14 cellular contexts compared by ENCODE assay signal in the genomic region with DNA sequence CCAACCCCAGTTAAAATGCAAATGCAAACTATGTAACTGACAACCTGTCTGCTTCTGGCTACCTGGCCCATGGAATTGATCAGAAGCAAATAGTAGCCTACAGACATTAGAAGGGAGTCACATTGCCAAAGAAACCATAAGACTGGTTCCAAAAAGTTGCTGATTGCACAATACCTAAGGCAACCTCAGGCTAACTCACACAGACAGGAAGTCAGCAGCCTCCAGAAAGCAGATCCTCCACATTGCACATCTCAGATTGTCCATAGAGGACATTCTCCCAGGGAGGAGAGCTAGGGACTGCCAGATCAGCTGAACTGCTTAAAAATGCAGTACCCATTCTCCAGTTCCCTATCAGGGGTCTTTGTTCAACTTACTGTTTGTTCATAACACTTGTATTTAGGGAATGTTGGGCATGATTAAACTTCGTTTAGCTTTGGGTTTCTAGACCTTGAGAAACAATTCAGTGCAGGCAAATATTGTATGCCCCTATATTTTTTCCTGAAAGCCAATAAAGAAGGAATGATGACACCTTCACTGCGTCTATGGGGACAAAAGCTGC. TPM values are rescaled to one million over a fixed set of nuclear protein-coding genes. Genes with fewer than 3 reads are reported as not detected.
A peak's percentile ranks its signal among the peaks of the same experiment; 100 is the strongest.
DNase-seq lines count a peak whose midpoint lies in the region; ATAC-seq and TF ChIP-seq lines count a peak whose summit lies in the region.
"Had no signal": no experiment of that assay in that cellular context is flagged by ENCODE, and none has a peak within 500 bp of the region (broad histone marks: within the 10 kb centered on the region; RNA-seq: fewer than 3 reads in every experiment).

No MANE protein-coding gene starts in this region.

- H3K4me3 ChIP-seq in gastroesophageal sphincter, result no peak overlapping the region
- no peak overlapping the region for H3K4me3 ChIP-seq in spleen

- no peaks in the 10 kb centered on the region for H3K9me3 ChIP-seq in gastroesophageal sphincter
- no peaks in the 10 kb centered on the region for H3K9me3 ChIP-seq in spleen

- intact Hi-C loops in spleen (cut with DNase I; ENCODE audit: low total_unique reads), result no loop called here

- H3K36me3 ChIP-seq in gastroesophageal sphincter, result no peaks in the 10 kb centered on the region
- no peaks in the 10 kb centered on the region for H3K36me3 ChIP-seq in spleen

- peak overlapping the region; percentile 72 for H3K27ac Mint-ChIP-seq in activated CD8-positive, alpha-beta memory T cell treated with anti-CD3 and anti-CD28 coated beads, Interleukin-2, amount 10 ng/mL, durations not matched to agents 7 days and 5 days
- peak overlapping the region; percentile 2 to 43 for H3K27ac Mint-ChIP-seq in T-cell

- DNase-seq in activated CD8-positive, alpha-beta memory T cell treated with anti-CD3 and anti-CD28 coated beads, Interleukin-2, amount 10 ng/mL, durations not matched to agents 7 days and 5 days, result peak; percentile 54
- DNase-seq in activated CD8-positive, alpha-beta memory T cell treated with anti-CD3 and anti-CD28 coated beads, Interleukin-2, amount 50 U/mL, for 48 hours, result no peak
- DNase-seq in T-cell (no peak), spleen (no peak), NCI-H524 treated with DMSO at 0.1 percent for 48 hours (lab: John Stamatoyannopoulos, UW) (no peak)
- no peak for DNase-seq in activated CD4-positive, alpha-beta T cell treated with anti-CD3 and anti-CD28 coated beads for 1 hour
- DNase-seq: NCI-H187 treated with DMSO at 0.1 percent for 48 hours; stimulated activated CD4-positive, alpha-beta T cell treated with anti-CD3 and anti-CD28 coated beads, Interleukin-2, amount 100 ng/mL, for 24 hours; stimulated activated naive CD8-positive, alpha-beta T cell treated with anti-CD3 and anti-CD28 coated beads, Interleukin-15, Interleukin-2, amounts not matched to agents 100 U/mL and 50 U/mL, for 24 hours had no signal

- H3K4me3 Mint-ChIP-seq in activated CD8-positive, alpha-beta memory T cell treated with anti-CD3 and anti-CD28 coated beads, Interleukin-2, amount 10 ng/mL, durations not matched to agents 7 days and 5 days, result no peak overlapping the region
- no peak overlapping the region for H3K4me3 Mint-ChIP-seq in T-cell
- H3K4me3 Mint-ChIP-seq: neural crest cell had no signal

- ATAC-seq in activated CD8-positive, alpha-beta memory T cell treated with anti-CD3 and anti-CD28 coated beads, Interleukin-2, amount 10 ng/mL, durations not matched to agents 7 days and 5 days, result no peak
- ATAC-seq in T-cell (replicated peaks in 1 of 4) (no peak), gastroesophageal sphincter (peak; percentile 74), HG03342 (IDR thresholded peaks at IDR 0.05; ENCODE audit: unreplicated experiment) (no peak)
- ATAC-seq: stimulated activated naive CD8-positive, alpha-beta T cell treated with anti-CD3 and anti-CD28 coated beads, Interleukin-15, Interleukin-2, amounts not matched to agents 100 U/mL and 50 U/mL, for 24 hours had no signal

- H3K27ac ChIP-seq in gastroesophageal sphincter (no peak overlapping the region), spleen (peak overlapping the region in 5 of 8 donors; percentile 1 to 89 (median 81))

- H3K4me1 ChIP-seq in gastroesophageal sphincter (no peaks in the 10 kb centered on the region), spleen (peaks cover 10 to 82% (median 54%) of the 10 kb centered on the region in 6 donors)

- peaks cover 83% of the 10 kb centered on the region for H3K4me1 Mint-ChIP-seq in activated CD8-positive, alpha-beta memory T cell treated with anti-CD3 and anti-CD28 coated beads, Interleukin-2, amount 10 ng/mL, durations not matched to agents 7 days and 5 days
- H3K4me1 Mint-ChIP-seq in T-cell, result peaks cover 19 to 66% (median 30%) of the 10 kb centered on the region in 3 donors
- H3K4me1 Mint-ChIP-seq: neural crest cell had no signal

- H3K9me3 Mint-ChIP-seq in activated CD8-positive, alpha-beta memory T cell treated with anti-CD3 and anti-CD28 coated beads, Interleukin-2, amount 10 ng/mL, durations not matched to agents 7 days and 5 days (ENCODE audit: low read depth), result no peaks in the 10 kb centered on the region
- H3K9me3 Mint-ChIP-seq in T-cell, result no peaks in the 10 kb centered on the region
- H3K9me3 Mint-ChIP-seq: neural crest cell had no signal

- peaks cover 2% of the 10 kb centered on the region for H3K27me3 Mint-ChIP-seq in activated CD8-positive, alpha-beta memory T cell treated with anti-CD3 and anti-CD28 coated beads, Interleukin-2, amount 10 ng/mL, durations not matched to agents 7 days and 5 days
- peaks cover 22 to 25% of the 10 kb centered on the region in 2 donors for H3K27me3 Mint-ChIP-seq in T-cell

- peaks cover 10% of the 10 kb centered on the region for H3K36me3 Mint-ChIP-seq in activated CD8-positive, alpha-beta memory T cell treated with anti-CD3 and anti-CD28 coated beads, Interleukin-2, amount 10 ng/mL, durations not matched to agents 7 days and 5 days
- H3K36me3 Mint-ChIP-seq in T-cell, result no peaks in the 10 kb centered on the region

- 32 to 53% methylated on average over 2 of the region's 2 CpGs for WGBS in gastroesophageal sphincter (ENCODE audit: low coverage in 1 of 2), 2 donors
- 44 to 66% (median 52%) methylated on average over 2 of the region's 2 CpGs for WGBS in spleen, 5 donors

- TF ChIP-seq POLR2A in gastroesophageal sphincter (IDR thresholded peaks at IDR 0.05) (no peak), spleen (IDR thresholded peaks at IDR 0.05) (no peak)

- peaks cover 21% of the 10 kb centered on the region for H3K27me3 ChIP-seq in gastroesophageal sphincter
- H3K27me3 ChIP-seq in spleen (replicated peaks in 1 of 7), result no peaks in the 10 kb centered on the region

- no peak for TF ChIP-seq CTCF in gastroesophageal sphincter (IDR thresholded peaks at IDR 0.05)
- no peak for TF ChIP-seq CTCF in spleen (IDR thresholded peaks at IDR 0.05 in 8 of 11, conservative IDR thresholded peaks at IDR 0.05 in 3 of 11)

- TF ChIP-seq EP300 in gastroesophageal sphincter (IDR thresholded peaks at IDR 0.05), result no peak

- POLR2A ChIA-PET in T-cell (lab: Charles Lee), result interaction anchor here in 1 of 2 donors (0.7 kb wide), 1 partner anchor 497 kb away, joined by 3 read pairs; no protein-coding TSS in a partner anchor

- CTCF ChIA-PET in activated CD8-positive, alpha-beta memory T cell treated with anti-CD3 and anti-CD28 coated beads, Interleukin-2, amount 10 ng/mL, durations not matched to agents 7 days and 5 days (lab: Charles Lee), result interaction anchor here (1.1 to 2.9 kb wide), 7 partner anchors 11 to 322 kb away, joined by 3 to 15 read pairs (median 3); no protein-coding TSS in a partner anchor
- CTCF ChIA-PET in T-cell (lab: Charles Lee), result interaction anchor here in 1 of 2 donors (0.5 kb wide), 1 partner anchor 237 kb away, joined by 3 read pairs; no protein-coding TSS in a partner anchor

RNA-seq across cellular contexts. Expression of gene CCL3, which starts 4.2 kb away (rescaled TPM):
- total RNA-seq in activated CD8-positive, alpha-beta memory T cell treated with anti-CD3 and anti-CD28 coated beads, Interleukin-2, amount 10 ng/mL, durations not matched to agents 7 days and 5 days, result 100 to 1,000 TPM in 1 of 2 experiments, 10 to 100 TPM in 1; 77.2 to 634 TPM
- 1 to 10 TPM; 2.0 to 6.0 (median 4.8) TPM for total RNA-seq in T-cell
- total RNA-seq in gastroesophageal sphincter, result 1 to 10 TPM in 1 of 4 donors, not detected in 3; 2.4 TPM
- total RNA-seq in spleen, result 10 to 100 TPM; 10.7 to 85.9 (median 23.3) TPM
- polyA plus RNA-seq in spleen, result 10 to 100 TPM; 11.7 to 41.5 (median 17.6) TPM
- total RNA-seq: A172, neural crest cell, OCI-LY7 had no signal

RNA-seq across cellular contexts. Expression of gene CCL4, which starts 17.8 kb away (rescaled TPM):
- 100 to 1,000 TPM in 1 of 2 experiments, 10 to 100 TPM in 1; 66.7 to 367 TPM for total RNA-seq in activated CD8-positive, alpha-beta memory T cell treated with anti-CD3 and anti-CD28 coated beads, Interleukin-2, amount 10 ng/mL, durations not matched to agents 7 days and 5 days
- total RNA-seq in T-cell (10 to 100 TPM in 3 of 5 donors, 1 to 10 TPM in 2; 6.2 to 20.4 (median 16.1) TPM), gastroesophageal sphincter (1 to 10 TPM in 2 of 4 donors, not detected in 2; 1.4 to 4.7 TPM), spleen (10 to 100 TPM; 23.5 to 81.0 (median 33.8) TPM)
- polyA plus RNA-seq in spleen, result 10 to 100 TPM; 10.1 to 32.9 (median 15.8) TPM
- total RNA-seq: A172, neural crest cell had no signal

RNA-seq across cellular contexts. Expression of gene CCL18, which starts 21.7 kb away (rescaled TPM):
- not detected for total RNA-seq in activated CD8-positive, alpha-beta memory T cell treated with anti-CD3 and anti-CD28 coated beads, Interleukin-2, amount 10 ng/mL, durations not matched to agents 7 days and 5 days
- total RNA-seq in T-cell (not detected), gastroesophageal sphincter (10 to 100 TPM in 2 of 4 donors, 1 to 10 TPM in 1, not detected in 1; 5.9 to 18.0 (median 11.9) TPM), spleen (10 to 100 TPM in 5 of 7 donors, 1 to 10 TPM in 2; 5.2 to 27.8 (median 11.0) TPM)
- polyA plus RNA-seq in spleen, result 100 to 1,000 TPM in 1 of 3 donors, 10 to 100 TPM in 1, 1 to 10 TPM in 1; 9.8 to 109 (median 75.6) TPM
- total RNA-seq: A172, neural crest cell, OCI-LY7 had no signal

Comparison
In these comparisons a context has a peak if more than half of its experiments do, and no peak if none do; other contexts are left out.
1. H3K27ac ChIP-seq: peak in spleen (5 of 8); none in gastroesophageal sphincter (0 of 4).